9 cellular contexts compared by ENCODE assay signal in the genomic region with DNA sequence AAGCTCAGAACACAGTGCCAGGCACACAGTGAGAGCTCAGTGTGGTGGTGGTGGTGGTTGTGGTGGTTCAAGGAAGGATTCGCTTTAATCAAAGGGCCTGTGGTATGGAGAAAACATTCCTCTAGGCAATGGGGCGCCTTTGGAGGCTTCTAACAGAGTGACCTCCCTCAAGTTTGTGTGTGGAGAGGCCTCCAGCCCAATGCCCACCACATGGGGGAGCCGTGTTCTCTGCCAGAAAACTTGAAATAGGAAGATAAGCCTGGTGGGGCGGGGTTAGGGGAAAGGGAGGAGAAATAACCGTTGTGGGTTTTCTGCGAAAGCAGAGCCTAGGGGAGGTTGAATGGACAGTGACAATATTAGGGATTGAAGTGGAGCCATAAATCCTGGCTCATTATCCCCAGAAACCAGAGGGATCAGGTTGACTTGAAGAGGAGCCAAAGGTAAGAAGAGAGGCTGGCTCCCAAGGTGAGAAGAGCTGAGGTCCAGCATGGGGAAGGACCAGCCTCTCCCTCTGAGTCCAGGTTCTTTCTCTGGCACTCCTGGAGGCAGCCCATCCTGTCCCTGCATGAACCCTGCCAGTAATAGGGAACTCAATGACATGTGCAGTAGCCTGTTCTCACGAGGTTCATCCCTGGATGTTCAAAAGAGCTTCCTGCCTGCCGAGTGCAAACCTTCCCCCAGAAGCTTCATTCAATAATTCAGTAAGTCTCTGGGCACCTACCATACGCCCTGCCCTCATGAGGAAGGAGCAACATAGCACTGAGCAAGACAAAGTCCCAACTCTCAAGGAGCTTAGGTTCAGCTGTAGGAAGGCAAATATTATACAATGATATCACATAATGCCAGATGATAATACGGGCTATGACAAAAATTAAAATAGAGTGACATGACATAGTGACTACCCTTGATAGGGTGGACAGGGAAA. TPM values are rescaled to one million over a fixed set of nuclear protein-coding genes. Genes with fewer than 3 reads are reported as not detected.
DNase-seq lines count a peak whose midpoint lies in the region; ATAC-seq and TF ChIP-seq lines count a peak whose summit lies in the region.
"Had no signal": no experiment of that assay in that cellular context is flagged by ENCODE, and none has a peak within 500 bp of the region (broad histone marks: within the 10 kb centered on the region; RNA-seq: fewer than 3 reads in every experiment).

No MANE protein-coding gene starts in this region.

- peak; percentile 54 for DNase-seq in NCI-H146 (lab: John Stamatoyannopoulos, UW)
- DNase-seq in NCI-H146 treated with DMSO at 0.1 percent for 48 hours (lab: John Stamatoyannopoulos, UW; ENCODE audit: unreplicated experiment): no peak
- DNase-seq in NCI-H2029 treated with DMSO at 0.1 percent for 48 hours (lab: John Stamatoyannopoulos, UW): peak; percentile 90
- DNase-seq in astrocyte of the spinal cord (ENCODE audit: low read depth, low spot score): no peak
- DNase-seq in progenitor cell of endocrine pancreas (ENCODE audit: low spot score, unreplicated experiment): no peak
- DNase-seq in NCI-H187 treated with DMSO at 0.1 percent for 48 hours (lab: John Stamatoyannopoulos, UW): no peak

- H3K27me3 Mint-ChIP-seq in progenitor cell of endocrine pancreas: no peaks in the 10 kb centered on the region
- H3K27me3 Mint-ChIP-seq: B cell had no signal

- ATAC-seq in HG03354 (IDR thresholded peaks at IDR 0.05; ENCODE audit: poor library complexity, severe bottlenecking, unreplicated experiment): no peak
- ATAC-seq in GM19463 (IDR thresholded peaks at IDR 0.05; ENCODE audit: unreplicated experiment): no peak

- peaks cover 5% of the 10 kb centered on the region for H3K4me1 Mint-ChIP-seq in progenitor cell of endocrine pancreas (ENCODE audit: low read depth)

- H3K9me3 Mint-ChIP-seq in progenitor cell of endocrine pancreas (ENCODE audit: low read depth): no peaks in the 10 kb centered on the region

- H3K27ac Mint-ChIP-seq in progenitor cell of endocrine pancreas: no peak overlapping the region
- H3K27ac Mint-ChIP-seq: B cell had no signal

- no peak overlapping the region for H3K4me3 ChIP-seq in astrocyte of the spinal cord (ENCODE audit: low read depth, low read length)

- in situ Hi-C loops in astrocyte of the spinal cord (cut with HindIII; ENCODE audit: low sequenced_read_pairs): no loop called here

- H3K4me3 Mint-ChIP-seq in progenitor cell of endocrine pancreas (ENCODE audit: low read depth): no peak overlapping the region
- H3K4me3 Mint-ChIP-seq: B cell had no signal

- no peaks in the 10 kb centered on the region for H3K36me3 Mint-ChIP-seq in progenitor cell of endocrine pancreas (ENCODE audit: insufficient read depth)

- TF ChIP-seq CTCF in astrocyte of the spinal cord (IDR thresholded peaks at IDR 0.05; ENCODE audit: low read depth, low read length) (peak; percentile 22), progenitor cell of endocrine pancreas (IDR thresholded peaks at IDR 0.05; ENCODE audit: unreplicated experiment) (peak; percentile 34)

RNA-seq across cellular contexts. Expression of gene TGM2, which starts 51.4 kb away (rescaled TPM):
- 0.72 and 1.3 TPM in 2 replicates for total RNA-seq in progenitor cell of endocrine pancreas

Comparison
In these comparisons a context has a peak if more than half of its experiments do, and no peak if none do; other contexts are left out.
1. DNase-seq: peak in NCI-H146 (single experiment) and NCI-H2029 treated with DMSO at 0.1 percent for 48 hours (single experiment); none in NCI-H146 treated with DMSO at 0.1 percent for 48 hours (single experiment), astrocyte of the spinal cord (single experiment), progenitor cell of endocrine pancreas (single experiment) and NCI-H187 treated with DMSO at 0.1 percent for 48 hours (single experiment).